Comparison of ENCODE assay signal across 1 cellular context in the genomic region with DNA sequence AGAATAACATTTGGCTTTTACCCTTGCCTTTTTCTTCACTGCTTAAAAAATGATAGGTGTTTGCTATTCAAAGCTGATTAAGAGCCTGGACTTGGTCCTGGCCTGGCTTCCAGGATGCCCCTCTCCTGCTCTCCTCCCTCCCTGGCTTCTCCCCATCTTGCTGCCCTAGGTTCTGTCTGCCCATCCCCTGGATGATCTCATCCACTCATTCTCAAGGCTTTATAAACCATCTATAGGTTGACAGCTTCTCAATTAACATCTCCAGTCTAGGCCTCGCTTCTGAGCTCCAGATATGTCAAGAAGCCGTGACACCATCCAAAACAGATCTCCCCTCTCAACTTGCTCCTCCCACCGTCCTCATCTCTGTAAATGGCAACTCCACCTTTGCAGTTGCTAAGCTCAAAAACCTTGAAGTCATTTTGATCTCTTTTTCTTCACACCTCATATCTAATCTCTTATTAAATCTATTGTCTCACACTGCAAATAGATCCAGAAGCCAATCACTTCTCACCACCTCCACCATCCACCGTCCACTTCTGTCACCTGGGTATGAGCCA.
TF ChIP-seq lines count a peak whose summit lies in the region.

No MANE protein-coding gene starts in this region.

TF ChIP-seq in HepG2, 621 proteins besides CTCF, POLR2A, EP300 and RAD21:
- TF ChIP-seq, protein P1, sequence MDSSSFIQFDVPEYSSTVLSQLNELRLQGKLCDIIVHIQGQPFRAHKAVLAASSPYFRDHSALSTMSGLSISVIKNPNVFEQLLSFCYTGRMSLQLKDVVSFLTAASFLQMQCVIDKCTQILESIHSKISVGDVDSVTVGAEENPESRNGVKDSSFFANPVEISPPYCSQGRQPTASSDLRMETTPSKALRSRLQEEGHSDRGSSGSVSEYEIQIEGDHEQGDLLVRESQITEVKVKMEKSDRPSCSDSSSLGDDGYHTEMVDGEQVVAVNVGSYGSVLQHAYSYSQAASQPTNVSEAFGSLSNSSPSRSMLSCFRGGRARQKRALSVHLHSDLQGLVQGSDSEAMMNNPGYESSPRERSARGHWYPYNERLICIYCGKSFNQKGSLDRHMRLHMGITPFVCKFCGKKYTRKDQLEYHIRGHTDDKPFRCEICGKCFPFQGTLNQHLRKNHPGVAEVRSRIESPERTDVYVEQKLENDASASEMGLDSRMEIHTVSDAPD (CRISPR knock-in tag; IDR thresholded peaks at IDR 0.05), result no peak
- TF ChIP-seq SMAD9 (CRISPR knock-in tag; IDR thresholded peaks at IDR 0.05) (no peak), HNF1B (CRISPR knock-in tag; IDR thresholded peaks at IDR 0.05) (no peak), XRCC5 (optimal IDR thresholded peaks at IDR 0.05; ENCODE audit: low read length) (no peak), ZNF790 (CRISPR knock-in tag; IDR thresholded peaks at IDR 0.05; ENCODE audit: borderline replicate concordance) (no peak), PHF21A (CRISPR knock-in tag; IDR thresholded peaks at IDR 0.05) (no peak), CCAR2 (optimal IDR thresholded peaks at IDR 0.05; ENCODE audit: low read depth, low read length) (no peak), RAD51 (IDR thresholded peaks at IDR 0.05; ENCODE audit: borderline replicate concordance) (no peak), CHCHD3 (CRISPR knock-in tag; IDR thresholded peaks at IDR 0.05) (no peak), ZNF205 (CRISPR knock-in tag; IDR thresholded peaks at IDR 0.05) (no peak), ZNF230 (CRISPR knock-in tag; IDR thresholded peaks at IDR 0.05) (no peak)
